ENCODE assay signal across 12 cellular contexts in genomic region chr1:36008546-36009197, GRCh38.
DNase-seq lines count a peak whose midpoint lies in the region; ATAC-seq and TF ChIP-seq lines count a peak whose summit lies in the region.
"Had no signal": no experiment of that assay in that cellular context is flagged by ENCODE, and none has a peak within 500 bp of the region (broad histone marks: within the 10 kb centered on the region; RNA-seq: fewer than 3 reads in every experiment).

No MANE protein-coding gene starts in this region.

- peaks cover 5% of the 10 kb centered on the region for H3K4me1 Mint-ChIP-seq in stimulated activated naive CD8-positive, alpha-beta T cell treated with anti-CD3 and anti-CD28 coated beads, Interleukin-15, Interleukin-2, amounts not matched to agents 100 ng/mL and 50 ng/mL, for 24 hours (ENCODE audit: low read depth)

- ATAC-seq in left ventricle myocardium superior (no peak), HG02885 (IDR thresholded peaks at IDR 0.05; ENCODE audit: poor library complexity, unreplicated experiment) (no peak)
- ATAC-seq: pancreas had no signal

- no peaks in the 10 kb centered on the region for H3K9me3 ChIP-seq in cardiac muscle cell (ENCODE audit: low read depth)
- H3K9me3 ChIP-seq in SJSA1 (replicated peaks), result no peaks in the 10 kb centered on the region
- H3K9me3 ChIP-seq: pancreas had no signal

- no peak overlapping the region for H3K27ac ChIP-seq in cardiac muscle cell
- peak overlapping the region; percentile 74 for H3K27ac ChIP-seq in SJSA1
- H3K27ac ChIP-seq: pancreas had no signal

- H3K4me3 Mint-ChIP-seq in stimulated activated naive CD8-positive, alpha-beta T cell treated with anti-CD3 and anti-CD28 coated beads, Interleukin-15, Interleukin-2, amounts not matched to agents 100 ng/mL and 50 ng/mL, for 24 hours, result no peak overlapping the region

- no peaks in the 10 kb centered on the region for H3K27me3 Mint-ChIP-seq in stimulated activated naive CD8-positive, alpha-beta T cell treated with anti-CD3 and anti-CD28 coated beads, Interleukin-15, Interleukin-2, amounts not matched to agents 100 ng/mL and 50 ng/mL, for 24 hours

- H3K27ac Mint-ChIP-seq in stimulated activated naive CD8-positive, alpha-beta T cell treated with anti-CD3 and anti-CD28 coated beads, Interleukin-15, Interleukin-2, amounts not matched to agents 100 ng/mL and 50 ng/mL, for 24 hours, result peak overlapping the region; percentile 43

- peak; percentile 0 to 67 for DNase-seq in cardiac muscle cell (ENCODE audit: low read depth in 1 of 2, low spot score in 1 of 2)
- no peak for DNase-seq in left ventricle myocardium superior
- peak; percentile 65 to 75 for DNase-seq in SJSA1 (ENCODE audit: low read depth in 1 of 2, low spot score in 2 of 2)
- peak; percentile 84 for DNase-seq in fibroblast of pulmonary artery (ENCODE audit: low read depth)
- DNase-seq in T1000 (lab: John Stamatoyannopoulos, UW), result no peak
- no peak for DNase-seq in NCI-H82 treated with DMSO at 0.1 percent for 48 hours (lab: John Stamatoyannopoulos, UW; ENCODE audit: unreplicated experiment)
- DNase-seq: C1 segment of cervical spinal cord; central memory CD4-positive, alpha-beta T cell; NCI-H1105 treated with DMSO at 0.1 percent for 48 hours; pancreas had no signal

- H3K4me3 ChIP-seq in cardiac muscle cell (no peak overlapping the region), SJSA1 (no peak overlapping the region), fibroblast of pulmonary artery (replicated peaks; ENCODE audit: low read depth, low read length) (no peak overlapping the region)
- H3K4me3 ChIP-seq: pancreas had no signal

- H3K36me3 ChIP-seq in cardiac muscle cell (peaks cover 20% of the 10 kb centered on the region), SJSA1 (peaks cover 12% of the 10 kb centered on the region)

- TF ChIP-seq CTCF in cardiac muscle cell (IDR thresholded peaks at IDR 0.05; ENCODE audit: low read depth, low read length), result no peak
- TF ChIP-seq CTCF in fibroblast of pulmonary artery (IDR thresholded peaks at IDR 0.05; ENCODE audit: low read length, missing control alignments), result no peak

- peaks cover 25% of the 10 kb centered on the region for H3K36me3 Mint-ChIP-seq in stimulated activated naive CD8-positive, alpha-beta T cell treated with anti-CD3 and anti-CD28 coated beads, Interleukin-15, Interleukin-2, amounts not matched to agents 100 ng/mL and 50 ng/mL, for 24 hours (ENCODE audit: low read depth)

- H3K27me3 ChIP-seq in cardiac muscle cell (no peaks in the 10 kb centered on the region), SJSA1 (replicated peaks) (no peaks in the 10 kb centered on the region)
- H3K27me3 ChIP-seq: pancreas had no signal

- intact Hi-C loops in left ventricle myocardium superior (cut with micrococcal nuclease), result no loop called here

- H3K4me1 ChIP-seq in cardiac muscle cell (ENCODE audit: low read depth) (no peaks in the 10 kb centered on the region), SJSA1 (replicated peaks) (peaks cover 13% of the 10 kb centered on the region)
- H3K4me1 ChIP-seq: pancreas had no signal

- H3K9me3 Mint-ChIP-seq in stimulated activated naive CD8-positive, alpha-beta T cell treated with anti-CD3 and anti-CD28 coated beads, Interleukin-15, Interleukin-2, amounts not matched to agents 100 ng/mL and 50 ng/mL, for 24 hours, result no peaks in the 10 kb centered on the region

Comparison
In these comparisons a context has a peak if more than half of its experiments do, and no peak if none do; other contexts are left out.
1. DNase-seq: peak in cardiac muscle cell (2 of 2), SJSA1 (2 of 2) and fibroblast of pulmonary artery (single experiment); none in left ventricle myocardium superior (single experiment), T1000 (single experiment) and NCI-H82 treated with DMSO at 0.1 percent for 48 hours (single experiment).